ENCODE assay signal across 9 cellular contexts in genomic region chr14:36315159-36315853, GRCh38. TPM values are rescaled to one million over a fixed set of nuclear protein-coding genes. Genes with fewer than 3 reads are reported as not detected.
DNase-seq lines count a peak whose midpoint lies in the region; ATAC-seq lines count a peak whose summit lies in the region.
"Had no signal": no experiment of that assay in that cellular context is flagged by ENCODE, and none has a peak within 500 bp of the region (broad histone marks: within the 10 kb centered on the region; RNA-seq: fewer than 3 reads in every experiment).

No MANE protein-coding gene starts in this region.

- peaks cover 38% of the 10 kb centered on the region for H3K4me1 Mint-ChIP-seq in activated CD4-positive, alpha-beta memory T cell treated with anti-CD3 and anti-CD28 coated beads for 36 hours (ENCODE audit: low read depth)
- peaks cover 30% of the 10 kb centered on the region for H3K4me1 Mint-ChIP-seq in activated CD4-positive, alpha-beta memory T cell treated with anti-CD3 and anti-CD28 coated beads, Interleukin-2, amount 10 ng/mL, durations not matched to agents 7 days and 5 days
- H3K4me1 Mint-ChIP-seq in stimulated activated effector memory CD8-positive, alpha-beta T cell treated with anti-CD3 and anti-CD28 coated beads, Interleukin-12 subunit alpha, Interleukin-12 subunit beta, amount 100 ng/mL, for 72 hours, result peaks cover 18% of the 10 kb centered on the region

- DNase-seq in activated CD4-positive, alpha-beta memory T cell treated with anti-CD3 and anti-CD28 coated beads for 36 hours, result peak; percentile 49
- no peak for DNase-seq in activated CD4-positive, alpha-beta memory T cell treated with anti-CD3 and anti-CD28 coated beads, Interleukin-2, amount 10 ng/mL, durations not matched to agents 7 days and 5 days
- DNase-seq in activated CD4-positive, CD25-positive, alpha-beta regulatory T cell treated with anti-CD3 and anti-CD28 coated beads, Interleukin-2, amount 50 U/mL, for 16 hours (ENCODE audit: low read depth, low spot score), result peak; percentile 5
- DNase-seq in stimulated activated effector memory CD8-positive, alpha-beta T cell treated with anti-CD3 and anti-CD28 coated beads, Interleukin-12 subunit alpha, Interleukin-12 subunit beta, amount 100 ng/mL, for 72 hours (ENCODE audit: low spot score in 2 of 2), result peak in 1 of 2 donors; percentile 57
- DNase-seq in NAMALWA (ENCODE audit: low spot score) (no peak), nucleus accumbens (lab: John Stamatoyannopoulos, UW) (no peak), inferior parietal cortex (ENCODE audit: extremely low spot score) (no peak)
- DNase-seq: SJCRH30 had no signal

- CTCF ChIA-PET in activated CD4-positive, alpha-beta memory T cell treated with anti-CD3 and anti-CD28 coated beads for 36 hours (lab: Charles Lee), result interaction anchor here (0.7 to 1.4 kb wide), 2 partner anchors 59 to 754 kb away, joined by 4 to 9 read pairs; no protein-coding TSS in a partner anchor
- CTCF ChIA-PET in activated CD4-positive, alpha-beta memory T cell treated with anti-CD3 and anti-CD28 coated beads, Interleukin-2, amount 10 ng/mL, durations not matched to agents 7 days and 5 days (lab: Charles Lee), result interaction anchor here (0.8 kb wide), 1 partner anchor 12 kb away, joined by 3 read pairs; no protein-coding TSS in a partner anchor

- intact Hi-C loops in activated CD4-positive, alpha-beta memory T cell treated with anti-CD3 and anti-CD28 coated beads for 36 hours (cut with micrococcal nuclease), result loop anchor here (1.0 to 10.0 kb wide), 7 partner anchors 25 to 1851 kb away; partner anchors contain the start of genes FOXA1, SPTSSA and TTC6

- ATAC-seq in HG02970 (IDR thresholded peaks at IDR 0.05; ENCODE audit: low FRiP score, unreplicated experiment), result peak; percentile 58
- peak; percentile 90 for ATAC-seq in stimulated activated effector memory CD8-positive, alpha-beta T cell treated with anti-CD3 and anti-CD28 coated beads, Interleukin-12 subunit alpha, Interleukin-12 subunit beta, amount 100 ng/mL, for 72 hours

- H3K4me3 Mint-ChIP-seq in activated CD4-positive, alpha-beta memory T cell treated with anti-CD3 and anti-CD28 coated beads for 36 hours, result peak overlapping the region; percentile 50
- no peak overlapping the region for H3K4me3 Mint-ChIP-seq in activated CD4-positive, alpha-beta memory T cell treated with anti-CD3 and anti-CD28 coated beads, Interleukin-2, amount 10 ng/mL, durations not matched to agents 7 days and 5 days
- H3K4me3 Mint-ChIP-seq in stimulated activated effector memory CD8-positive, alpha-beta T cell treated with anti-CD3 and anti-CD28 coated beads, Interleukin-12 subunit alpha, Interleukin-12 subunit beta, amount 100 ng/mL, for 72 hours, result peak overlapping the region; percentile 34

- POLR2A ChIA-PET in activated CD4-positive, alpha-beta memory T cell treated with anti-CD3 and anti-CD28 coated beads for 36 hours (lab: Charles Lee), result interaction anchor here (0.6 to 1.1 kb wide), 2 partner anchors 25 to 49 kb away, joined by 3 to 4 read pairs; no protein-coding TSS in a partner anchor
- POLR2A ChIA-PET in activated CD4-positive, alpha-beta memory T cell treated with anti-CD3 and anti-CD28 coated beads, Interleukin-2, amount 10 ng/mL, durations not matched to agents 7 days and 5 days (lab: Charles Lee), result no interaction called here

- H3K9me3 Mint-ChIP-seq in activated CD4-positive, alpha-beta memory T cell treated with anti-CD3 and anti-CD28 coated beads for 36 hours, result no peaks in the 10 kb centered on the region
- H3K9me3 Mint-ChIP-seq in activated CD4-positive, alpha-beta memory T cell treated with anti-CD3 and anti-CD28 coated beads, Interleukin-2, amount 10 ng/mL, durations not matched to agents 7 days and 5 days, result no peaks in the 10 kb centered on the region
- no peaks in the 10 kb centered on the region for H3K9me3 Mint-ChIP-seq in stimulated activated effector memory CD8-positive, alpha-beta T cell treated with anti-CD3 and anti-CD28 coated beads, Interleukin-12 subunit alpha, Interleukin-12 subunit beta, amount 100 ng/mL, for 72 hours

- no peaks in the 10 kb centered on the region for H3K27me3 Mint-ChIP-seq in activated CD4-positive, alpha-beta memory T cell treated with anti-CD3 and anti-CD28 coated beads for 36 hours
- H3K27me3 Mint-ChIP-seq in activated CD4-positive, alpha-beta memory T cell treated with anti-CD3 and anti-CD28 coated beads, Interleukin-2, amount 10 ng/mL, durations not matched to agents 7 days and 5 days, result no peaks in the 10 kb centered on the region

- H3K27ac Mint-ChIP-seq in activated CD4-positive, alpha-beta memory T cell treated with anti-CD3 and anti-CD28 coated beads for 36 hours, result peak overlapping the region; percentile 79
- no peak overlapping the region for H3K27ac Mint-ChIP-seq in activated CD4-positive, alpha-beta memory T cell treated with anti-CD3 and anti-CD28 coated beads, Interleukin-2, amount 10 ng/mL, durations not matched to agents 7 days and 5 days
- H3K27ac Mint-ChIP-seq in stimulated activated effector memory CD8-positive, alpha-beta T cell treated with anti-CD3 and anti-CD28 coated beads, Interleukin-12 subunit alpha, Interleukin-12 subunit beta, amount 100 ng/mL, for 72 hours, result peak overlapping the region; percentile 59

- H3K36me3 Mint-ChIP-seq in activated CD4-positive, alpha-beta memory T cell treated with anti-CD3 and anti-CD28 coated beads for 36 hours, result peaks cover 23% of the 10 kb centered on the region
- H3K36me3 Mint-ChIP-seq in activated CD4-positive, alpha-beta memory T cell treated with anti-CD3 and anti-CD28 coated beads, Interleukin-2, amount 10 ng/mL, durations not matched to agents 7 days and 5 days (ENCODE audit: low read depth), result peaks cover 21% of the 10 kb centered on the region
- peaks cover 52% of the 10 kb centered on the region for H3K36me3 Mint-ChIP-seq in stimulated activated effector memory CD8-positive, alpha-beta T cell treated with anti-CD3 and anti-CD28 coated beads, Interleukin-12 subunit alpha, Interleukin-12 subunit beta, amount 100 ng/mL, for 72 hours

RNA-seq across cellular contexts. Expression of gene MBIP, which starts 5.1 kb away (rescaled TPM):
- total RNA-seq in activated CD4-positive, alpha-beta memory T cell treated with anti-CD3 and anti-CD28 coated beads for 36 hours, result 10 to 100 TPM; 25.5 to 27.3 TPM
- 10 to 100 TPM; 20.2 to 24.6 TPM for total RNA-seq in activated CD4-positive, alpha-beta memory T cell treated with anti-CD3 and anti-CD28 coated beads, Interleukin-2, amount 10 ng/mL, durations not matched to agents 7 days and 5 days

Comparison
In these comparisons a context has a peak if more than half of its experiments do, and no peak if none do; other contexts are left out.
1. DNase-seq: peak in activated CD4-positive, alpha-beta memory T cell treated with anti-CD3 and anti-CD28 coated beads for 36 hours (single experiment) and activated CD4-positive, CD25-positive, alpha-beta regulatory T cell treated with anti-CD3 and anti-CD28 coated beads, Interleukin-2, amount 50 U/mL, for 16 hours (single experiment); none in activated CD4-positive, alpha-beta memory T cell treated with anti-CD3 and anti-CD28 coated beads, Interleukin-2, amount 10 ng/mL, durations not matched to agents 7 days and 5 days (single experiment), NAMALWA (single experiment), nucleus accumbens (0 of 56) and inferior parietal cortex (single experiment).